Comparison of ENCODE assay signal across 1 cellular context in the genomic region with DNA sequence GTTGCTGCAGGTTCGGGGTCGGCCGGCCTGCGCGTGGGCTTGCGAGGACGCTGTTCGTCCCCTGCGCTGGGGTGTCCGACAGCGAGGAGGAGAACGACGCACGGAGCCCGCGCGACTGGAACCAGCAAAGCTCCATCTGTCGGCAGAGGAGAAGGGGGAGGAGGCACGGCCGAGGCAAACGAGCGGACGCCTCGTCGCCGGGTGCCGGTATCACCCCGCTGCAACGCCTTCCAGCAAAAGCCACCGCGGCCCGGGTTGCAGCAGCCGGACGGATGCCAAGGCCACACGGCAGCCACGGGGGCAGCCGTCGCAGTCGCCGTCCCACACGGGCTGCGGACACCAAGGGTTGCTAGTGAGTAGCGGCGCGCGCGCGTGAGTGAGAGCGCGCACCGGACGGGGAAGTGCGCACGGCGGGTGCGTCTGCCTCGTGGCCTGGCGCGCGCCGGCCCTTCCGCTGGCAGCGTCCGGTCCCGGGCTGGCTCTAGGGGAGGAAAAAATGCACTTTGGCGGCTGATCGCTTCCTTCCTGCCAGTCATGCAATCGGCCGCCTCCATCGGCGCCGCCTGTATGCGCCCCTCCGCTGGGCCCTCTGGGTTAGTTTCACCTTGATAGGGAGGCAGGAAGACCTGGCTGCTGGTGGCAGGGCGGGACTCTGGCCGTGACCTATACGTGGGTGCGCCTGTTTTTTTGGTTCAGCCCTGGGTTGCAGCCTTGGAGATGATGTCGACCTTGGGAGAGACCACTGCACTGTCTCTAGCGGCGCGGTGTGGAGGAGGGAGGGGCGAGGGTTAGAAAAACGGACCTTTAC.
TF ChIP-seq lines count a peak whose summit lies in the region.

No MANE protein-coding gene starts in this region.

TF ChIP-seq in HepG2, 621 proteins besides CTCF, POLR2A, EP300 and RAD21 (continued from another document and continues in another):
- TF ChIP-seq, protein P1, sequence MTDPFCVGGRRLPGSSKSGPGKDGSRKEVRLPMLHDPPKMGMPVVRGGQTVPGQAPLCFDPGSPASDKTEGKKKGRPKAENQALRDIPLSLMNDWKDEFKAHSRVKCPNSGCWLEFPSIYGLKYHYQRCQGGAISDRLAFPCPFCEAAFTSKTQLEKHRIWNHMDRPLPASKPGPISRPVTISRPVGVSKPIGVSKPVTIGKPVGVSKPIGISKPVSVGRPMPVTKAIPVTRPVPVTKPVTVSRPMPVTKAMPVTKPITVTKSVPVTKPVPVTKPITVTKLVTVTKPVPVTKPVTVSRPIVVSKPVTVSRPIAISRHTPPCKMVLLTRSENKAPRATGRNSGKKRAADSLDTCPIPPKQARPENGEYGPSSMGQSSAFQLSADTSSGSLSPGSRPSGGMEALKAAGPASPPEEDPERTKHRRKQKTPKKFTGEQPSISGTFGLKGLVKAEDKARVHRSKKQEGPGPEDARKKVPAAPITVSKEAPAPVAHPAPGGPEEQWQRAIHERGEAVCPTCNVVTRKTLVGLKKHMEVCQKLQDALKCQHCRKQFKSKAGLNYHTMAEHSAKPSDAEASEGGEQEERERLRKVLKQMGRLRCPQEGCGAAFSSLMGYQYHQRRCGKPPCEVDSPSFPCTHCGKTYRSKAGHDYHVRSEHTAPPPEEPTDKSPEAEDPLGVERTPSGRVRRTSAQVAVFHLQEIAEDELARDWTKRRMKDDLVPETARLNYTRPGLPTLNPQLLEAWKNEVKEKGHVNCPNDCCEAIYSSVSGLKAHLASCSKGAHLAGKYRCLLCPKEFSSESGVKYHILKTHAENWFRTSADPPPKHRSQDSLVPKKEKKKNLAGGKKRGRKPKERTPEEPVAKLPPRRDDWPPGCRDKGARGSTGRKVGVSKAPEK (CRISPR knock-in tag; IDR thresholded peaks at IDR 0.05; ENCODE audit: borderline replicate concordance) = peak; percentile 78; the same call in 1 of the 2 replicates
- no peak for TF ChIP-seq ZSCAN22 (CRISPR knock-in tag; IDR thresholded peaks at IDR 0.05)
- TF ChIP-seq HNF4G (IDR thresholded peaks at IDR 0.05; ENCODE audit: borderline replicate concordance, low read depth, low read length) = no peak
- TF ChIP-seq HNF4G (CRISPR knock-in tag; IDR thresholded peaks at IDR 0.05; ENCODE audit: borderline replicate concordance, low read depth) = no peak
- TF ChIP-seq ZNF253 (CRISPR knock-in tag; IDR thresholded peaks at IDR 0.05; ENCODE audit: borderline replicate concordance) = peak; percentile 47; the same call in 1 of the 2 replicates
- TF ChIP-seq ZNF674 (CRISPR knock-in tag; IDR thresholded peaks at IDR 0.05; ENCODE audit: low read depth) = no peak
- TF ChIP-seq NFE2L1 (CRISPR knock-in tag; IDR thresholded peaks at IDR 0.05; ENCODE audit: borderline replicate concordance) = no peak
- TF ChIP-seq, protein P2, sequence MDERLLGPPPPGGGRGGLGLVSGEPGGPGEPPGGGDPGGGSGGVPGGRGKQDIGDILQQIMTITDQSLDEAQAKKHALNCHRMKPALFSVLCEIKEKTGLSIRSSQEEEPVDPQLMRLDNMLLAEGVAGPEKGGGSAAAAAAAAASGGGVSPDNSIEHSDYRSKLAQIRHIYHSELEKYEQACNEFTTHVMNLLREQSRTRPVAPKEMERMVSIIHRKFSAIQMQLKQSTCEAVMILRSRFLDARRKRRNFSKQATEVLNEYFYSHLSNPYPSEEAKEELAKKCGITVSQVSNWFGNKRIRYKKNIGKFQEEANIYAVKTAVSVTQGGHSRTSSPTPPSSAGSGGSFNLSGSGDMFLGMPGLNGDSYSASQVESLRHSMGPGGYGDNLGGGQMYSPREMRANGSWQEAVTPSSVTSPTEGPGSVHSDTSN (CRISPR knock-in tag; IDR thresholded peaks at IDR 0.05) = no peak
- no peak for TF ChIP-seq SIN3B (IDR thresholded peaks at IDR 0.05; ENCODE audit: low read length)
- no peak for TF ChIP-seq ZBTB7B (CRISPR knock-in tag; IDR thresholded peaks at IDR 0.05)
- TF ChIP-seq, protein P3, sequence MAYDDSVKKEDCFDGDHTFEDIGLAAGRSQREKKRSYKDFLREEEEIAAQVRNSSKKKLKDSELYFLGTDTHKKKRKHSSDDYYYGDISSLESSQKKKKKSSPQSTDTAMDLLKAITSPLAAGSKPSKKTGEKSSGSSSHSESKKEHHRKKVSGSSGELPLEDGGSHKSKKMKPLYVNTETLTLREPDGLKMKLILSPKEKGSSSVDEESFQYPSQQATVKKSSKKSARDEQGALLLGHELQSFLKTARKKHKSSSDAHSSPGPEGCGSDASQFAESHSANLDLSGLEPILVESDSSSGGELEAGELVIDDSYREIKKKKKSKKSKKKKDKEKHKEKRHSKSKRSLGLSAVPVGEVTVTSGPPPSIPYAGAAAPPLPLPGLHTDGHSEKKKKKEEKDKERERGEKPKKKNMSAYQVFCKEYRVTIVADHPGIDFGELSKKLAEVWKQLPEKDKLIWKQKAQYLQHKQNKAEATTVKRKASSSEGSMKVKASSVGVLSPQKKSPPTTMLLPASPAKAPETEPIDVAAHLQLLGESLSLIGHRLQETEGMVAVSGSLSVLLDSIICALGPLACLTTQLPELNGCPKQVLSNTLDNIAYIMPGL (CRISPR knock-in tag; IDR thresholded peaks at IDR 0.05; ENCODE audit: borderline replicate concordance in 1 of 2, low read depth in 1 of 2) = peak in 1 of 2 experiments; percentile 71; a peak in 1 of 4 replicates
- no peak for TF ChIP-seq HNRNPH1 (optimal IDR thresholded peaks at IDR 0.05; ENCODE audit: low read depth, low read length)
- 0 out of 2 replicates have a peak, but pooled peaks have one; percentile 21 for TF ChIP-seq CHCHD3 (CRISPR knock-in tag; IDR thresholded peaks at IDR 0.05)
- TF ChIP-seq ZNF792 (CRISPR knock-in tag; IDR thresholded peaks at IDR 0.05) = 0 out of 2 replicates have a peak, but pooled peaks have one; percentile 18
- no peak for TF ChIP-seq ZNF24 (IDR thresholded peaks at IDR 0.05)
- TF ChIP-seq ZNF530 (CRISPR knock-in tag; IDR thresholded peaks at IDR 0.05; ENCODE audit: low read depth) = no peak
- TF ChIP-seq HNRNPK (IDR thresholded peaks at IDR 0.05; ENCODE audit: low read depth, low read length, poor library complexity, severe bottlenecking) = no peak
- TF ChIP-seq, protein P4, sequence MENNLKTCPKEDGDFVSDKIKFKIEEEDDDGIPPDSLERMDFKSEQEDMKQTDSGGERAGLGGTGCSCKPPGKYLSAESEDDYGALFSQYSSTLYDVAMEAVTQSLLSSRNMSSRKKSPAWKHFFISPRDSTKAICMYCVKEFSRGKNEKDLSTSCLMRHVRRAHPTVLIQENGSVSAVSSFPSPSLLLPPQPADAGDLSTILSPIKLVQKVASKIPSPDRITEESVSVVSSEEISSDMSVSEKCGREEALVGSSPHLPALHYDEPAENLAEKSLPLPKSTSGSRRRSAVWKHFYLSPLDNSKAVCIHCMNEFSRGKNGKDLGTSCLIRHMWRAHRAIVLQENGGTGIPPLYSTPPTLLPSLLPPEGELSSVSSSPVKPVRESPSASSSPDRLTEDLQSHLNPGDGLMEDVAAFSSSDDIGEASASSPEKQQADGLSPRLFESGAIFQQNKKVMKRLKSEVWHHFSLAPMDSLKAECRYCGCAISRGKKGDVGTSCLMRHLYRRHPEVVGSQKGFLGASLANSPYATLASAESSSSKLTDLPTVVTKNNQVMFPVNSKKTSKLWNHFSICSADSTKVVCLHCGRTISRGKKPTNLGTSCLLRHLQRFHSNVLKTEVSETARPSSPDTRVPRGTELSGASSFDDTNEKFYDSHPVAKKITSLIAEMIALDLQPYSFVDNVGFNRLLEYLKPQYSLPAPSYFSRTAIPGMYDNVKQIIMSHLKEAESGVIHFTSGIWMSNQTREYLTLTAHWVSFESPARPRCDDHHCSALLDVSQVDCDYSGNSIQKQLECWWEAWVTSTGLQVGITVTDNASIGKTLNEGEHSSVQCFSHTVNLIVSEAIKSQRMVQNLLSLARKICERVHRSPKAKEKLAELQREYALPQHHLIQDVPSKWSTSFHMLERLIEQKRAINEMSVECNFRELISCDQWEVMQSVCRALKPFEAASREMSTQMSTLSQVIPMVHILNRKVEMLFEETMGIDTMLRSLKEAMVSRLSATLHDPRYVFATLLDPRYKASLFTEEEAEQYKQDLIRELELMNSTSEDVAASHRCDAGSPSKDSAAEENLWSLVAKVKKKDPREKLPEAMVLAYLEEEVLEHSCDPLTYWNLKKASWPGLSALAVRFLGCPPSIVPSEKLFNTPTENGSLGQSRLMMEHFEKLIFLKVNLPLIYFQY (CRISPR knock-in tag; IDR thresholded peaks at IDR 0.05; ENCODE audit: borderline replicate concordance) = no peak
- TF ChIP-seq, protein P5, sequence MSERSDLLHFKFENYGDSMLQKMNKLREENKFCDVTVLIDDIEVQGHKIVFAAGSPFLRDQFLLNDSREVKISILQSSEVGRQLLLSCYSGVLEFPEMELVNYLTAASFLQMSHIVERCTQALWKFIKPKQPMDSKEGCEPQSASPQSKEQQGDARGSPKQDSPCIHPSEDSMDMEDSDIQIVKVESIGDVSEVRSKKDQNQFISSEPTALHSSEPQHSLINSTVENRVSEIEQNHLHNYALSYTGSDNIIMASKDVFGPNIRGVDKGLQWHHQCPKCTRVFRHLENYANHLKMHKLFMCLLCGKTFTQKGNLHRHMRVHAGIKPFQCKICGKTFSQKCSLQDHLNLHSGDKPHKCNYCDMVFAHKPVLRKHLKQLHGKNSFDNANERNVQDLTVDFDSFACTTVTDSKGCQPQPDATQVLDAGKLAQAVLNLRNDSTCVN (CRISPR knock-in tag; IDR thresholded peaks at IDR 0.05; ENCODE audit: borderline replicate concordance) = peak; percentile 28; the same call in 1 of the 2 replicates
- TF ChIP-seq ZKSCAN5 (CRISPR knock-in tag; IDR thresholded peaks at IDR 0.05) = no peak
- no peak for TF ChIP-seq DNMT1 (CRISPR knock-in tag; IDR thresholded peaks at IDR 0.05)
- TF ChIP-seq, protein P6, sequence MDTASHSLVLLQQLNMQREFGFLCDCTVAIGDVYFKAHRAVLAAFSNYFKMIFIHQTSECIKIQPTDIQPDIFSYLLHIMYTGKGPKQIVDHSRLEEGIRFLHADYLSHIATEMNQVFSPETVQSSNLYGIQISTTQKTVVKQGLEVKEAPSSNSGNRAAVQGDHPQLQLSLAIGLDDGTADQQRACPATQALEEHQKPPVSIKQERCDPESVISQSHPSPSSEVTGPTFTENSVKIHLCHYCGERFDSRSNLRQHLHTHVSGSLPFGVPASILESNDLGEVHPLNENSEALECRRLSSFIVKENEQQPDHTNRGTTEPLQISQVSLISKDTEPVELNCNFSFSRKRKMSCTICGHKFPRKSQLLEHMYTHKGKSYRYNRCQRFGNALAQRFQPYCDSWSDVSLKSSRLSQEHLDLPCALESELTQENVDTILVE (CRISPR knock-in tag; IDR thresholded peaks at IDR 0.05) = no peak
- no peak for TF ChIP-seq SYNCRIP (IDR thresholded peaks at IDR 0.05; ENCODE audit: insufficient read depth, low read depth, low read length)
- TF ChIP-seq KMT2B (CRISPR knock-in tag; IDR thresholded peaks at IDR 0.05) = no peak
- 0 out of 2 replicates have a peak, but pooled peaks have one; percentile 46 for TF ChIP-seq ZNF678 (CRISPR knock-in tag; IDR thresholded peaks at IDR 0.05)
- no peak for TF ChIP-seq PHB2 (IDR thresholded peaks at IDR 0.05; ENCODE audit: partially characterized antibody)
- no peak; the same call in 1 of the 2 replicates for TF ChIP-seq HMG20B (CRISPR knock-in tag; conservative IDR thresholded peaks at IDR 0.05)
- no peak for TF ChIP-seq SP1 (IDR thresholded peaks at IDR 0.05)
- TF ChIP-seq SP1 (CRISPR knock-in tag; IDR thresholded peaks at IDR 0.05) = no peak; the same call in 1 of the 2 replicates
- TF ChIP-seq ZFP82 (CRISPR knock-in tag; IDR thresholded peaks at IDR 0.05; ENCODE audit: borderline replicate concordance) = no peak
- TF ChIP-seq JUNB (CRISPR knock-in tag; IDR thresholded peaks at IDR 0.05; ENCODE audit: borderline replicate concordance) = no peak
- peak; percentile 70; the same call in 1 of the 2 replicates for TF ChIP-seq ZNF556 (CRISPR knock-in tag; IDR thresholded peaks at IDR 0.05; ENCODE audit: borderline replicate concordance)
- TF ChIP-seq MBD4 (IDR thresholded peaks at IDR 0.05; ENCODE audit: borderline replicate concordance, low read length) = no peak
- TF ChIP-seq, protein P7, sequence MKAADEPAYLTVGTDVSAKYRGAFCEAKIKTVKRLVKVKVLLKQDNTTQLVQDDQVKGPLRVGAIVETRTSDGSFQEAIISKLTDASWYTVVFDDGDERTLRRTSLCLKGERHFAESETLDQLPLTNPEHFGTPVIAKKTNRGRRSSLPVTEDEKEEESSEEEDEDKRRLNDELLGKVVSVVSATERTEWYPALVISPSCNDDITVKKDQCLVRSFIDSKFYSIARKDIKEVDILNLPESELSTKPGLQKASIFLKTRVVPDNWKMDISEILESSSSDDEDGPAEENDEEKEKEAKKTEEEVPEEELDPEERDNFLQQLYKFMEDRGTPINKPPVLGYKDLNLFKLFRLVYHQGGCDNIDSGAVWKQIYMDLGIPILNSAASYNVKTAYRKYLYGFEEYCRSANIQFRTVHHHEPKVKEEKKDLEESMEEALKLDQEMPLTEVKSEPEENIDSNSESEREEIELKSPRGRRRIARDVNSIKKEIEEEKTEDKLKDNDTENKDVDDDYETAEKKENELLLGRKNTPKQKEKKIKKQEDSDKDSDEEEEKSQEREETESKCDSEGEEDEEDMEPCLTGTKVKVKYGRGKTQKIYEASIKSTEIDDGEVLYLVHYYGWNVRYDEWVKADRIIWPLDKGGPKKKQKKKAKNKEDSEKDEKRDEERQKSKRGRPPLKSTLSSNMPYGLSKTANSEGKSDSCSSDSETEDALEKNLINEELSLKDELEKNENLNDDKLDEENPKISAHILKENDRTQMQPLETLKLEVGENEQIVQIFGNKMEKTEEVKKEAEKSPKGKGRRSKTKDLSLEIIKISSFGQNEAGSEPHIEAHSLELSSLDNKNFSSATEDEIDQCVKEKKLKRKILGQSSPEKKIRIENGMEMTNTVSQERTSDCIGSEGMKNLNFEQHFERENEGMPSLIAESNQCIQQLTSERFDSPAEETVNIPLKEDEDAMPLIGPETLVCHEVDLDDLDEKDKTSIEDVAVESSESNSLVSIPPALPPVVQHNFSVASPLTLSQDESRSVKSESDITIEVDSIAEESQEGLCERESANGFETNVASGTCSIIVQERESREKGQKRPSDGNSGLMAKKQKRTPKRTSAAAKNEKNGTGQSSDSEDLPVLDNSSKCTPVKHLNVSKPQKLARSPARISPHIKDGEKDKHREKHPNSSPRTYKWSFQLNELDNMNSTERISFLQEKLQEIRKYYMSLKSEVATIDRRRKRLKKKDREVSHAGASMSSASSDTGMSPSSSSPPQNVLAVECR (CRISPR knock-in tag; IDR thresholded peaks at IDR 0.05; ENCODE audit: borderline replicate concordance) = peak; percentile 70; the same call in 1 of the 2 replicates
- TF ChIP-seq ZNF263 (CRISPR knock-in tag; IDR thresholded peaks at IDR 0.05) = no peak
- no peak; the same call in 1 of the 2 replicates for TF ChIP-seq SIN3A (IDR thresholded peaks at IDR 0.05; ENCODE audit: borderline replicate concordance, low read depth, low read length)
- no peak for TF ChIP-seq ZNF431 (CRISPR knock-in tag; IDR thresholded peaks at IDR 0.05; ENCODE audit: borderline replicate concordance, low read depth)
- TF ChIP-seq, protein P8, sequence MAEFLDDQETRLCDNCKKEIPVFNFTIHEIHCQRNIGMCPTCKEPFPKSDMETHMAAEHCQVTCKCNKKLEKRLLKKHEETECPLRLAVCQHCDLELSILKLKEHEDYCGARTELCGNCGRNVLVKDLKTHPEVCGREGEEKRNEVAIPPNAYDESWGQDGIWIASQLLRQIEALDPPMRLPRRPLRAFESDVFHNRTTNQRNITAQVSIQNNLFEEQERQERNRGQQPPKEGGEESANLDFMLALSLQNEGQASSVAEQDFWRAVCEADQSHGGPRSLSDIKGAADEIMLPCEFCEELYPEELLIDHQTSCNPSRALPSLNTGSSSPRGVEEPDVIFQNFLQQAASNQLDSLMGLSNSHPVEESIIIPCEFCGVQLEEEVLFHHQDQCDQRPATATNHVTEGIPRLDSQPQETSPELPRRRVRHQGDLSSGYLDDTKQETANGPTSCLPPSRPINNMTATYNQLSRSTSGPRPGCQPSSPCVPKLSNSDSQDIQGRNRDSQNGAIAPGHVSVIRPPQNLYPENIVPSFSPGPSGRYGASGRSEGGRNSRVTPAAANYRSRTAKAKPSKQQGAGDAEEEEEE (CRISPR knock-in tag; IDR thresholded peaks at IDR 0.05; ENCODE audit: borderline replicate concordance) = no peak
- TF ChIP-seq KMT2A (CRISPR knock-in tag; IDR thresholded peaks at IDR 0.05) = no peak; the same call in 1 of the 2 replicates
